In the genomic region with DNA sequence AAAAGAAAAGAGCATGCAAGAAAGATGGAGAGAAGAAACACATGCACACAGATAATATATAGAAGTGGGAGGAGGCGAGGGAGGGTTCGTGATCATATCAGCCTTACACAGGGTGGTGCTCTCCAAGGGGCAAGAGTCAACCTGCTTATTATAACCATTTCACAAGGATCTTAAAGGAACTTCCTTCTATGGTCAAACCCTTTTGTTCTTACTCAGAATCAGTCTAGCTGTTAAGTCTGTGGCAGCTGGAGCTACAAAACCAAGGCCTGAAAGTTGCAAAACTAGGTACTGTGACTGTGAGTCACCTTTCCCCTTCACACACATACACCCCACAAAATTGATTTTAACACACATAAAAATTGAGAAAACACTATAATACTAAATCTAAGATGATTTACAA, we compare ENCODE assay signal across 9 cellular contexts. TPM values are rescaled to one million over a fixed set of nuclear protein-coding genes. Genes with fewer than 3 reads are reported as not detected.
A peak's percentile ranks its signal among the peaks of the same experiment; 100 is the strongest.
DNase-seq lines count a peak whose midpoint lies in the region; ATAC-seq and TF ChIP-seq lines count a peak whose summit lies in the region.
"Had no signal": no experiment of that assay in that cellular context is flagged by ENCODE, and none has a peak within 500 bp of the region (broad histone marks: within the 10 kb centered on the region; RNA-seq: fewer than 3 reads in every experiment).

No MANE protein-coding gene starts in this region.

- TF ChIP-seq CTCF in retinal pigment epithelial cell (conservative IDR thresholded peaks at IDR 0.05; ENCODE audit: low read depth, low read length) (no peak), endodermal cell (conservative IDR thresholded peaks at IDR 0.05) (no peak)

- no peaks in the 10 kb centered on the region for H3K27me3 ChIP-seq in endodermal cell (ENCODE audit: control insufficient read depth, insufficient read depth, low read length, poor library complexity, severe bottlenecking)

- no peak overlapping the region for H3K4me3 ChIP-seq in retinal pigment epithelial cell (ENCODE audit: low read length)
- H3K4me3 ChIP-seq in endodermal cell (ENCODE audit: low read length): no peak overlapping the region

- H3K4me1 Mint-ChIP-seq in activated T-helper 17 cell treated with anti-CD3 and anti-CD28 coated beads, Interleukin-2, amount 50 U/mL, for 72 hours: peaks cover 34% of the 10 kb centered on the region
- H3K4me1 Mint-ChIP-seq in endodermal cell: peaks cover 24% of the 10 kb centered on the region

- DNase-seq in GDM1 (lab: John Stamatoyannopoulos, UW): peak; percentile 76
- DNase-seq in retinal pigment epithelial cell (ENCODE audit: low read depth): peak; percentile 83
- DNase-seq in endodermal cell: no peak
- DNase-seq in NCI-H1436 treated with DMSO at 0.1 percent for 48 hours (lab: John Stamatoyannopoulos, UW): no peak
- DNase-seq in SW480 (ENCODE audit: low spot score): no peak

- no peaks in the 10 kb centered on the region for H3K9me3 ChIP-seq in endodermal cell (ENCODE audit: control insufficient read depth, low read length)

- peak overlapping the region; percentile 62 for H3K27ac Mint-ChIP-seq in activated T-helper 17 cell treated with anti-CD3 and anti-CD28 coated beads, Interleukin-2, amount 50 U/mL, for 72 hours
- no peak overlapping the region for H3K27ac Mint-ChIP-seq in endodermal cell

- 100% methylated on average over 1 to 2 of the region's 2 CpGs for WGBS in endodermal cell (ENCODE audit: insufficient coverage in 1 of 2, insufficient read length in 1 of 2), 2 experiments

- no peak overlapping the region for H3K27ac ChIP-seq in endodermal cell (ENCODE audit: low read depth, low read length)

- H3K4me1 ChIP-seq in endodermal cell (ENCODE audit: control insufficient read depth, insufficient read depth, low read length): peaks cover 4% of the 10 kb centered on the region

- no peaks in the 10 kb centered on the region for H3K36me3 Mint-ChIP-seq in activated T-helper 17 cell treated with anti-CD3 and anti-CD28 coated beads, Interleukin-2, amount 50 U/mL, for 72 hours (ENCODE audit: low read depth)
- no peaks in the 10 kb centered on the region for H3K36me3 Mint-ChIP-seq in endodermal cell (ENCODE audit: low read depth)

- H3K36me3 ChIP-seq in endodermal cell (ENCODE audit: control insufficient read depth, insufficient read depth, low read length): no peaks in the 10 kb centered on the region

- no peaks in the 10 kb centered on the region for H3K27me3 Mint-ChIP-seq in activated T-helper 17 cell treated with anti-CD3 and anti-CD28 coated beads, Interleukin-2, amount 50 U/mL, for 72 hours
- peaks cover 3% of the 10 kb centered on the region for H3K27me3 Mint-ChIP-seq in endodermal cell (ENCODE audit: insufficient read depth)

- no peaks in the 10 kb centered on the region for H3K9me3 Mint-ChIP-seq in activated T-helper 17 cell treated with anti-CD3 and anti-CD28 coated beads, Interleukin-2, amount 50 U/mL, for 72 hours
- H3K9me3 Mint-ChIP-seq in endodermal cell: no peaks in the 10 kb centered on the region

- no peak overlapping the region for H3K9ac ChIP-seq in endodermal cell (ENCODE audit: extremely low read depth, low read length, poor library complexity, severe bottlenecking)

- peak overlapping the region; percentile 49 for H3K4me3 Mint-ChIP-seq in activated T-helper 17 cell treated with anti-CD3 and anti-CD28 coated beads, Interleukin-2, amount 50 U/mL, for 72 hours
- H3K4me3 Mint-ChIP-seq in endodermal cell: no peak overlapping the region

- ATAC-seq in GM21367 (IDR thresholded peaks at IDR 0.05; ENCODE audit: unreplicated experiment) (peak; percentile 89), HG03558 (IDR thresholded peaks at IDR 0.05; ENCODE audit: extremely low read depth, unreplicated experiment) (peak; percentile 90)
- peak; percentile 90 for ATAC-seq in activated T-helper 17 cell treated with anti-CD3 and anti-CD28 coated beads, Interleukin-2, amount 50 U/mL, for 72 hours (replicated peaks)

RNA-seq across cellular contexts. Expression of gene ERMP1, which starts 18.5 kb away (rescaled TPM):
- total RNA-seq in activated T-helper 17 cell treated with anti-CD3 and anti-CD28 coated beads, Interleukin-2, amount 50 U/mL, for 72 hours: 10 to 100 TPM; 17.7 to 22.4 TPM
- 10 to 100 TPM; 22.8 to 36.0 TPM for total RNA-seq in endodermal cell
- polyA plus RNA-seq in endodermal cell (2013, experiment 1 of 2): 15.2 TPM
- 14.9 TPM for polyA plus RNA-seq in endodermal cell (2013, experiment 2 of 2)

RNA-seq across cellular contexts. Expression of gene MLANA, which starts 39.2 kb away (rescaled TPM):
- not detected for total RNA-seq in activated T-helper 17 cell treated with anti-CD3 and anti-CD28 coated beads, Interleukin-2, amount 50 U/mL, for 72 hours
- total RNA-seq in endodermal cell: not detected
- polyA plus RNA-seq in endodermal cell (2013, experiment 1 of 2): not detected
- polyA plus RNA-seq in endodermal cell (2013, experiment 2 of 2): not detected
- total RNA-seq: subcutaneous adipose tissue had no signal

Comparison
In these comparisons a context has a peak if more than half of its experiments do, and no peak if none do; other contexts are left out.
1. DNase-seq: peak in GDM1 (single experiment) and retinal pigment epithelial cell (single experiment); none in endodermal cell (single experiment), NCI-H1436 treated with DMSO at 0.1 percent for 48 hours (single experiment) and SW480 (single experiment).
2. Peak in every context shown above with its lines, with median percentiles within 50 percentile points of each other: ATAC-seq.